34 cellular contexts compared by ENCODE assay signal in genomic region chr14:32618991-32619390, GRCh38.
"Had no signal": no experiment of that assay in that cellular context is flagged by ENCODE, and none has a peak within 500 bp of the region (broad histone marks: within the 10 kb centered on the region; RNA-seq: fewer than 3 reads in every experiment).

No MANE protein-coding gene starts in this region.

- H3K4me3 ChIP-seq: adrenal gland, body of pancreas, esophagus squamous epithelium, gastrocnemius medialis, heart left ventricle had no signal

- H3K9me3 Mint-ChIP-seq: activated naive CD4-positive, alpha-beta T cell treated with anti-CD3 and anti-CD28 coated beads for 36 hours; activated T-helper 1 cell treated with anti-CD3 and anti-CD28 coated beads, Interleukin-12 subunit alpha, Interleukin-12 subunit beta, Interleukin-2, Interleukin-4 antibody, amounts not matched to agents 30 ng/mL and 10 ng/mL and 1 ng/mL, durations not matched to agents 14 hours and 24 hours and 36 hours; activated T-helper 2 cell treated with anti-CD3 and anti-CD28 coated beads, Interferon-gamma antibody, Interleukin-2, Interleukin-4, amounts not matched to agents 10 μg/mL and 5 μg/mL and 100 μg/mL, durations not matched to agents 14 hours and 24 hours and 36 hours had no signal

- H3K4me1 Mint-ChIP-seq: activated CD8-positive, alpha-beta memory T cell treated with anti-CD3 and anti-CD28 coated beads, Interleukin-2, amount 10 ng/mL, durations not matched to agents 7 days and 5 days; activated naive CD4-positive, alpha-beta T cell treated with anti-CD3 and anti-CD28 coated beads, Interleukin-2, amount 50 U/mL, for 24 hours; activated naive CD8-positive, alpha-beta T cell treated with anti-CD3 and anti-CD28 coated beads for 36 hours; activated naive CD8-positive, alpha-beta T cell treated with anti-CD3 and anti-CD28 coated beads, Interleukin-2, amount 50 U/mL, for 24 hours had no signal

- DNase-seq: activated B cell treated with CpG ODN at 0.5 μM for 24 hours; activated CD4-positive, alpha-beta memory T cell treated with anti-CD3 and anti-CD28 coated beads for 36 hours; activated CD4-positive, alpha-beta T cell treated with anti-CD3 and anti-CD28 coated beads for 48 hours; activated CD8-positive, alpha-beta memory T cell treated with anti-CD3 and anti-CD28 coated beads, Interleukin-2, amount 10 ng/mL, durations not matched to agents 7 days and 5 days; activated CD8-positive, alpha-beta memory T cell treated with anti-CD3 and anti-CD28 coated beads, Interleukin-2, amount 50 U/mL, for 4 hours; activated CD8-positive, alpha-beta T cell treated with anti-CD3 and anti-CD28 coated beads, Interleukin-2, amount 10 ng/mL, durations not matched to agents 7 days and 5 days; activated effector memory CD4-positive, alpha-beta T cell treated with anti-CD3 and anti-CD28 coated beads, Interleukin-2, amount 50 U/mL, for 16 hours; activated naive CD4-positive, alpha-beta T cell treated with anti-CD3 and anti-CD28 coated beads for 36 hours; activated naive CD8-positive, alpha-beta T cell treated with anti-CD3 and anti-CD28 coated beads for 36 hours; activated naive CD8-positive, alpha-beta T cell treated with anti-CD3 and anti-CD28 coated beads, Interleukin-2, amount 50 U/mL, for 24 hours; activated T-cell treated with anti-CD3 and anti-CD28 coated beads, Interleukin-2, amount 50 U/mL, for 1 hour; activated T-cell treated with anti-CD3 and anti-CD28 coated beads, Interleukin-2, amount 50 U/mL, for 48 hours; adrenal gland; amygdala; aorta; body of pancreas; caudate nucleus; cortex of kidney; dermis blood vessel endothelial cell; effector CD4-positive, alpha-beta T cell; effector memory CD8-positive, alpha-beta T cell; esophagus squamous epithelium; foreskin keratinocyte; gastrocnemius medialis; glutamatergic neuron; heart left ventricle; hypothalamus; T1000; WERI-Rb-1 had no signal

- H3K27ac ChIP-seq: adrenal gland, body of pancreas, esophagus squamous epithelium, foreskin keratinocyte, gastrocnemius medialis, heart left ventricle, WERI-Rb-1 had no signal

- H3K27me3 ChIP-seq: adrenal gland, body of pancreas, esophagus squamous epithelium, foreskin keratinocyte, gastrocnemius medialis, heart left ventricle had no signal

- H3K4me1 ChIP-seq: adrenal gland, body of pancreas, esophagus squamous epithelium had no signal

- H3K4me3 Mint-ChIP-seq: activated B cell treated with CpG ODN at 0.5 μM for 24 hours; activated CD4-positive, alpha-beta memory T cell treated with anti-CD3 and anti-CD28 coated beads for 36 hours; activated CD8-positive, alpha-beta memory T cell treated with anti-CD3 and anti-CD28 coated beads, Interleukin-2, amount 10 ng/mL, durations not matched to agents 7 days and 5 days; activated CD8-positive, alpha-beta T cell treated with anti-CD3 and anti-CD28 coated beads, Interleukin-2, amount 10 ng/mL, durations not matched to agents 7 days and 5 days; activated naive CD4-positive, alpha-beta T cell treated with anti-CD3 and anti-CD28 coated beads for 36 hours; activated naive CD4-positive, alpha-beta T cell treated with anti-CD3 and anti-CD28 coated beads, Interleukin-2, amount 50 U/mL, for 24 hours; activated naive CD8-positive, alpha-beta T cell treated with anti-CD3 and anti-CD28 coated beads for 36 hours; activated naive CD8-positive, alpha-beta T cell treated with anti-CD3 and anti-CD28 coated beads, Interleukin-2, amount 50 U/mL, for 24 hours; activated T-helper 1 cell treated with anti-CD3 and anti-CD28 coated beads, Interleukin-12 subunit alpha, Interleukin-12 subunit beta, Interleukin-2, Interleukin-4 antibody, amounts not matched to agents 30 ng/mL and 10 ng/mL and 1 ng/mL, durations not matched to agents 14 hours and 24 hours and 36 hours; effector memory CD8-positive, alpha-beta T cell; T-helper 2 cell treated with Interferon-gamma antibody and Interleukin-4, amounts not matched to agents 5 μg/mL and 100 μg/mL, for 36 hours had no signal

- H3K27ac Mint-ChIP-seq: activated B cell treated with CpG ODN at 0.5 μM for 24 hours; activated CD4-positive, alpha-beta memory T cell treated with anti-CD3 and anti-CD28 coated beads for 36 hours; activated CD8-positive, alpha-beta memory T cell treated with anti-CD3 and anti-CD28 coated beads, Interleukin-2, amount 10 ng/mL, durations not matched to agents 7 days and 5 days; activated CD8-positive, alpha-beta T cell treated with anti-CD3 and anti-CD28 coated beads, Interleukin-2, amount 10 ng/mL, durations not matched to agents 7 days and 5 days; activated naive CD4-positive, alpha-beta T cell treated with anti-CD3 and anti-CD28 coated beads for 36 hours; activated naive CD4-positive, alpha-beta T cell treated with anti-CD3 and anti-CD28 coated beads, Interleukin-2, amount 50 U/mL, for 24 hours; activated naive CD8-positive, alpha-beta T cell treated with anti-CD3 and anti-CD28 coated beads for 36 hours; activated naive CD8-positive, alpha-beta T cell treated with anti-CD3 and anti-CD28 coated beads, Interleukin-2, amount 50 U/mL, for 24 hours; activated T-helper 1 cell treated with anti-CD3 and anti-CD28 coated beads, Interleukin-12 subunit alpha, Interleukin-12 subunit beta, Interleukin-2, Interleukin-4 antibody, amounts not matched to agents 30 ng/mL and 10 ng/mL and 1 ng/mL, durations not matched to agents 14 hours and 24 hours and 36 hours; activated T-helper 2 cell treated with anti-CD3 and anti-CD28 coated beads, Interferon-gamma antibody, Interleukin-2, Interleukin-4, amounts not matched to agents 10 μg/mL and 5 μg/mL and 100 μg/mL, durations not matched to agents 14 hours and 24 hours and 36 hours; effector memory CD8-positive, alpha-beta T cell; T-helper 2 cell treated with Interferon-gamma antibody and Interleukin-4, amounts not matched to agents 5 μg/mL and 100 μg/mL, for 36 hours had no signal

- H3K9me3 ChIP-seq: adrenal gland, body of pancreas, esophagus squamous epithelium, gastrocnemius medialis, heart left ventricle had no signal

- H3K36me3 Mint-ChIP-seq: activated CD4-positive, alpha-beta memory T cell treated with anti-CD3 and anti-CD28 coated beads for 36 hours; activated CD8-positive, alpha-beta memory T cell treated with anti-CD3 and anti-CD28 coated beads, Interleukin-2, amount 10 ng/mL, durations not matched to agents 7 days and 5 days had no signal

- H3K27me3 Mint-ChIP-seq: activated CD4-positive, alpha-beta memory T cell treated with anti-CD3 and anti-CD28 coated beads for 36 hours; activated CD8-positive, alpha-beta memory T cell treated with anti-CD3 and anti-CD28 coated beads, Interleukin-2, amount 10 ng/mL, durations not matched to agents 7 days and 5 days; effector memory CD8-positive, alpha-beta T cell had no signal

- H3K36me3 ChIP-seq: adrenal gland, esophagus squamous epithelium, heart left ventricle, WERI-Rb-1 had no signal

- ATAC-seq: activated CD4-positive, CD25-positive, alpha-beta regulatory T cell treated with anti-CD3 and anti-CD28 coated beads, Interleukin-2, amount 50 U/mL, for 24 hours; activated CD8-positive, alpha-beta memory T cell treated with anti-CD3 and anti-CD28 coated beads, Interleukin-2, amount 10 ng/mL, durations not matched to agents 7 days and 5 days; activated CD8-positive, alpha-beta T cell treated with anti-CD3 and anti-CD28 coated beads, Interleukin-2, amount 10 ng/mL, durations not matched to agents 7 days and 5 days; activated naive CD8-positive, alpha-beta T cell treated with anti-CD3 and anti-CD28 coated beads, Interleukin-2, amount 50 U/mL, for 24 hours; body of pancreas; effector memory CD8-positive, alpha-beta T cell; foreskin keratinocyte; gastrocnemius medialis; heart left ventricle had no signal
